Comparison of ENCODE assay signal across 11 cellular contexts in genomic region chr7:44463169-44463808, GRCh38. TPM values are rescaled to one million over a fixed set of nuclear protein-coding genes. Genes with fewer than 3 reads are reported as not detected.
DNase-seq lines count a peak whose midpoint lies in the region; ATAC-seq and TF ChIP-seq lines count a peak whose summit lies in the region.
"Had no signal": no experiment of that assay in that cellular context is flagged by ENCODE, and none has a peak within 500 bp of the region (broad histone marks: within the 10 kb centered on the region; RNA-seq: fewer than 3 reads in every experiment).

No MANE protein-coding gene starts in this region.

- TF ChIP-seq CTCF in AG09319 (IDR thresholded peaks at IDR 0.05; ENCODE audit: low read depth, low read length) (peak; percentile 15), GM12874 (IDR thresholded peaks at IDR 0.05; ENCODE audit: insufficient read depth, low read depth, low read length) (peak; percentile 21; the same call in 1 of the 2 replicates)

- DNase-seq in AG09319 (ENCODE audit: extremely low read depth, low read depth): no peak
- peak; percentile 8 for DNase-seq in RPMI8226
- peak; percentile 30 for DNase-seq in fibroblast of peridontal ligament (ENCODE audit: extremely low read depth)
- DNase-seq in mucosa of gallbladder (ENCODE audit: low spot score): no peak
- DNase-seq in NCI-H524 (lab: John Stamatoyannopoulos, UW): no peak
- DNase-seq: activated CD4-positive, alpha-beta memory T cell treated with anti-CD3 and anti-CD28 coated beads, Interleukin-2, amount 10 ng/mL, durations not matched to agents 7 days and 5 days; GF-D8; NCI-H748 treated with DMSO at 0.1 percent for 48 hours had no signal

- no peak for ATAC-seq in GM21381 (IDR thresholded peaks at IDR 0.05; ENCODE audit: unreplicated experiment)
- ATAC-seq in HG02981 (IDR thresholded peaks at IDR 0.05; ENCODE audit: unreplicated experiment): no peak

RNA-seq across cellular contexts. Expression of gene NUDCD3, which starts 27.2 kb away (rescaled TPM):
- 122 TPM for total RNA-seq in mucosa of gallbladder

Comparison
In these comparisons a context has a peak if more than half of its experiments do, and no peak if none do; other contexts are left out.
1. DNase-seq: peak in RPMI8226 (single experiment) and fibroblast of peridontal ligament (single experiment); none in AG09319 (single experiment), mucosa of gallbladder (single experiment) and NCI-H524 (0 of 2).